ENCODE assay signal across 8 cellular contexts in genomic region chr1:241848680-241849344, GRCh38. TPM values are rescaled to one million over a fixed set of nuclear protein-coding genes. Genes with fewer than 3 reads are reported as not detected.
DNase-seq lines count a peak whose midpoint lies in the region; ATAC-seq, FAIRE-seq and TF ChIP-seq lines count a peak whose summit lies in the region.

No MANE protein-coding gene starts in this region.

- H3K36me3 ChIP-seq in HUES6 (ENCODE audit: control insufficient read depth, insufficient read depth, low read length) (peaks cover 37% of the 10 kb centered on the region), bronchial epithelial cell (ENCODE audit: control insufficient read depth, insufficient read depth, low read length) (no peaks in the 10 kb centered on the region), ovary (no peaks in the 10 kb centered on the region), small intestine (ENCODE audit: control insufficient read depth in 2 of 2, insufficient read depth in 2 of 2, low read length in 2 of 2) (no peaks in the 10 kb centered on the region)

- peak; percentile 9 for ATAC-seq in GM19043 (IDR thresholded peaks at IDR 0.05; ENCODE audit: low read depth, unreplicated experiment)

- FAIRE-seq in bronchial epithelial cell (lab: Jason Lieb, UNC), result no peak
- FAIRE-seq in small intestine (lab: Jason Lieb, UNC), result no peak

- no peaks in the 10 kb centered on the region for H3K27me3 ChIP-seq in HUES6 (ENCODE audit: control insufficient read depth, insufficient read depth, low read length)
- no peaks in the 10 kb centered on the region for H3K27me3 ChIP-seq in bronchial epithelial cell (ENCODE audit: control insufficient read depth, insufficient read depth, low read length)
- no peaks in the 10 kb centered on the region for H3K27me3 ChIP-seq in ovary
- H3K27me3 ChIP-seq in small intestine (ENCODE audit: control insufficient read depth in 2 of 2, insufficient read depth in 2 of 2, low read length in 2 of 2), result peaks cover 0 to 1% of the 10 kb centered on the region in 2 donors

- no peak for TF ChIP-seq POLR2A in ovary (IDR thresholded peaks at IDR 0.05)

- intact Hi-C loops in ovary (cut with DNase I), result no loop called here

- H3K27ac ChIP-seq in HUES6 (ENCODE audit: low read depth, low read length), result no peak overlapping the region
- no peak overlapping the region for H3K27ac ChIP-seq in ovary
- H3K27ac ChIP-seq in small intestine (ENCODE audit: low read depth in 1 of 2, low read length in 1 of 2), result no peak overlapping the region

- peaks cover 17% of the 10 kb centered on the region for H3K4me1 ChIP-seq in HUES6 (ENCODE audit: control insufficient read depth, insufficient read depth, low read length)
- H3K4me1 ChIP-seq in ovary (ENCODE audit: insufficient read depth), result no peaks in the 10 kb centered on the region
- H3K4me1 ChIP-seq in small intestine (ENCODE audit: control insufficient read depth in 2 of 2, insufficient read depth in 1 of 2, low read depth in 1 of 2, low read length in 1 of 2), result no peaks in the 10 kb centered on the region

- TF ChIP-seq EP300 in ovary (IDR thresholded peaks at IDR 0.05), result no peak

- peak overlapping the region; percentile 99 for H3K4me3 ChIP-seq in HUES6 (ENCODE audit: low read depth, low read length)
- H3K4me3 ChIP-seq in bronchial epithelial cell (ENCODE audit: low read depth, low read length), result peak overlapping the region; percentile 85
- H3K4me3 ChIP-seq in ovary, result peak overlapping the region; percentile 96
- no peak overlapping the region for H3K4me3 ChIP-seq in small intestine (ENCODE audit: low read depth in 1 of 2, low read length in 2 of 2)

- peak overlapping the region; percentile 94 for H3K9ac ChIP-seq in HUES6 (ENCODE audit: low read length)

- TF ChIP-seq CTCF in bronchial epithelial cell (IDR thresholded peaks at IDR 0.05; ENCODE audit: insufficient read depth, low read length, severe bottlenecking), result no peak
- TF ChIP-seq CTCF in ovary (IDR thresholded peaks at IDR 0.05), result no peak

- DNase-seq in bronchial epithelial cell (ENCODE audit: low read depth) (no peak), ovary (no peak), MV-4-11 (lab: John Stamatoyannopoulos, UW) (no peak), germinal center (ENCODE audit: low spot score) (no peak), small intestine (no peak)
- no peak for DNase-seq in effector CD4-positive, alpha-beta T cell

- 3 to 5% (median 3%) methylated on average over 13 of the region's 13 CpGs for WGBS in ovary, 3 donors
- 3 to 5% (median 5%) methylated on average over 13 of the region's 13 CpGs for WGBS in small intestine, 3 donors

- H3K9me3 ChIP-seq in HUES6 (ENCODE audit: control insufficient read depth, insufficient read depth, low read depth, low read length), result no peaks in the 10 kb centered on the region
- H3K9me3 ChIP-seq in ovary, result no peaks in the 10 kb centered on the region
- no peaks in the 10 kb centered on the region for H3K9me3 ChIP-seq in small intestine (ENCODE audit: control insufficient read depth, low read depth)

RNA-seq across cellular contexts. Expression of gene EXO1, which starts 0.8 kb away (rescaled TPM):
- total RNA-seq in bronchial epithelial cell, result 0.53 and 0.90 TPM in 2 replicates
- total RNA-seq in ovary, result 1 to 10 TPM in 1 of 7 donors, under 1 TPM in 6; 0.12 to 1.3 (median 0.75) TPM
- under 1 TPM; 0.15 to 0.52 TPM for polyA plus RNA-seq in ovary
- polyA plus RNA-seq in small intestine, result 1 to 10 TPM in 1 of 3 donors, under 1 TPM in 1, not detected in 1; 0.27 to 3.4 TPM

Comparison
In these comparisons a context has a peak if more than half of its experiments do, and no peak if none do; other contexts are left out.
1. H3K4me3 ChIP-seq: peak in HUES6 (single experiment), bronchial epithelial cell (single experiment) and ovary (single experiment); none in small intestine (0 of 2).